ENCODE assay signal across 30 cellular contexts in the genomic region with DNA sequence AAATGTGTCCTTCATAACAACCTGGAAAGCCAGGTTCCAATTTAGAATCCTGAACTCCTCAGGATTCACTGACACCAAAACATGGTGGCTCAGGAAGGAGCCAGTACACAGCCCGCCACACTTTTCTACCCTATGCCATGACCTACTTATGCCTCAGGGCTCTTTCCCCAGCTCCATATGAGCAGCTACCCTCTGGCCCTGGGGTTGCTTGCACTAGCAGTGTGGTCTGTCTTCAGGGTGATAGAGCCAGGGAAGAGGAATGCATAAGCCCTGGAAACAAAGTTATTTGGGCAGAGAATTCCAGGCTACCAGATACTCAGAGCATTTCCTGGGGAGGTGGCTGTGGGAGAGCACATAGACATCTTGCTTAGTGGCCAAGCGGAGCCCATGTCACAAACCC. TPM values are rescaled to one million over a fixed set of nuclear protein-coding genes. Genes with fewer than 3 reads are reported as not detected.
"Had no signal": no experiment of that assay in that cellular context is flagged by ENCODE, and none has a peak within 500 bp of the region (broad histone marks: within the 10 kb centered on the region; RNA-seq: fewer than 3 reads in every experiment).

No MANE protein-coding gene starts in this region.

- H3K36me3 ChIP-seq: MG63, SJCRH30 had no signal

- H3K27me3 Mint-ChIP-seq: activated B cell treated with CpG ODN at 0.5 μM for 24 hours; activated CD4-positive, alpha-beta memory T cell treated with anti-CD3 and anti-CD28 coated beads, Interleukin-2, amount 10 ng/mL, durations not matched to agents 7 days and 5 days; activated CD8-positive, alpha-beta memory T cell treated with anti-CD3 and anti-CD28 coated beads, Interleukin-2, amount 10 ng/mL, durations not matched to agents 7 days and 5 days; activated naive CD4-positive, alpha-beta T cell treated with anti-CD3 and anti-CD28 coated beads, Interleukin-2, amount 10 ng/mL, durations not matched to agents 7 days and 5 days; activated naive CD8-positive, alpha-beta T cell; activated naive CD8-positive, alpha-beta T cell treated with anti-CD3 and anti-CD28 coated beads, Interleukin-2, amount 50 U/mL, for 24 hours had no signal

- DNase-seq: activated B cell treated with CpG ODN at 0.5 μM for 24 hours; activated CD4-positive, alpha-beta memory T cell treated with anti-CD3 and anti-CD28 coated beads, Interleukin-2, amount 10 ng/mL, durations not matched to agents 7 days and 5 days; activated CD4-positive, alpha-beta T cell treated with anti-CD3 and anti-CD28 coated beads for 4 hours; activated CD4-positive, alpha-beta T cell treated with anti-CD3 and anti-CD28 coated beads, Interleukin-2, amount 50 U/mL, for 1 hour; activated CD4-positive, CD25-positive, alpha-beta regulatory T cell treated with anti-CD3 and anti-CD28 coated beads, Interleukin-2, amount 50 U/mL, for 72 hours; activated CD8-positive, alpha-beta memory T cell treated with anti-CD3 and anti-CD28 coated beads for 24 hours; activated CD8-positive, alpha-beta memory T cell treated with anti-CD3 and anti-CD28 coated beads, Interleukin-2, amount 10 ng/mL, durations not matched to agents 7 days and 5 days; activated CD8-positive, alpha-beta memory T cell treated with anti-CD3 and anti-CD28 coated beads, Interleukin-2, amount 50 U/mL, for 48 hours; activated effector memory CD4-positive, alpha-beta T cell treated with Interleukin-2 at 50 U/mL for 16 hours; activated naive CD4-positive, alpha-beta T cell treated with anti-CD3 and anti-CD28 coated beads, Interleukin-2, amount 10 ng/mL, durations not matched to agents 7 days and 5 days; activated naive CD8-positive, alpha-beta T cell treated with anti-CD3 and anti-CD28 coated beads, Interleukin-2, amount 50 U/mL, for 24 hours; activated T-cell treated with anti-CD3 and anti-CD28 coated beads, Interleukin-2, amount 50 U/mL, for 48 hours; anterior cingulate cortex; caudate nucleus; Karpas-422; MG63; NCI-H1092; NCI-H1436 treated with DMSO at 0.1 percent for 48 hours; NCI-H1694 treated with DMSO at 0.1 percent for 48 hours; NCI-H2029; NCI-H345; NCI-H524 treated with DMSO at 0.1 percent for 48 hours; SHP77; SJCRH30 had no signal

- H3K27me3 ChIP-seq: MG63, SJCRH30 had no signal

- H3K4me1 ChIP-seq: SJCRH30 had no signal

- H3K4me3 Mint-ChIP-seq: activated B cell treated with CpG ODN at 0.5 μM for 24 hours; activated CD4-positive, alpha-beta memory T cell treated with anti-CD3 and anti-CD28 coated beads, Interleukin-2, amount 10 ng/mL, durations not matched to agents 7 days and 5 days; activated CD8-positive, alpha-beta memory T cell treated with anti-CD3 and anti-CD28 coated beads, Interleukin-2, amount 10 ng/mL, durations not matched to agents 7 days and 5 days; activated naive CD4-positive, alpha-beta T cell treated with anti-CD3 and anti-CD28 coated beads, Interleukin-2, amount 10 ng/mL, durations not matched to agents 7 days and 5 days; activated naive CD8-positive, alpha-beta T cell; activated naive CD8-positive, alpha-beta T cell treated with anti-CD3 and anti-CD28 coated beads, Interleukin-2, amount 50 U/mL, for 24 hours; brain; T-helper 2 cell treated with Interferon-gamma antibody and Interleukin-4, amounts not matched to agents 5 μg/mL and 100 μg/mL, for 36 hours had no signal

- H3K36me3 Mint-ChIP-seq: brain had no signal

- H3K9me3 Mint-ChIP-seq: activated B cell treated with CpG ODN at 0.5 μM for 24 hours; activated CD4-positive, alpha-beta memory T cell treated with anti-CD3 and anti-CD28 coated beads, Interleukin-2, amount 10 ng/mL, durations not matched to agents 7 days and 5 days; activated naive CD4-positive, alpha-beta T cell treated with anti-CD3 and anti-CD28 coated beads, Interleukin-2, amount 10 ng/mL, durations not matched to agents 7 days and 5 days; activated naive CD8-positive, alpha-beta T cell treated with anti-CD3 and anti-CD28 coated beads, Interleukin-2, amount 50 U/mL, for 24 hours; T-helper 2 cell treated with Interferon-gamma antibody and Interleukin-4, amounts not matched to agents 5 μg/mL and 100 μg/mL, for 36 hours had no signal

- H3K27ac Mint-ChIP-seq: activated B cell treated with CpG ODN at 0.5 μM for 24 hours; activated CD4-positive, alpha-beta memory T cell treated with anti-CD3 and anti-CD28 coated beads, Interleukin-2, amount 10 ng/mL, durations not matched to agents 7 days and 5 days; activated CD8-positive, alpha-beta memory T cell treated with anti-CD3 and anti-CD28 coated beads, Interleukin-2, amount 10 ng/mL, durations not matched to agents 7 days and 5 days; activated naive CD4-positive, alpha-beta T cell treated with anti-CD3 and anti-CD28 coated beads, Interleukin-2, amount 10 ng/mL, durations not matched to agents 7 days and 5 days; activated naive CD8-positive, alpha-beta T cell; activated naive CD8-positive, alpha-beta T cell treated with anti-CD3 and anti-CD28 coated beads, Interleukin-2, amount 50 U/mL, for 24 hours; brain; T-helper 2 cell treated with Interferon-gamma antibody and Interleukin-4, amounts not matched to agents 5 μg/mL and 100 μg/mL, for 36 hours had no signal

- H3K27ac ChIP-seq: SJCRH30, SK-N-MC had no signal

- H3K4me1 Mint-ChIP-seq: activated B cell treated with CpG ODN at 0.5 μM for 24 hours; activated CD4-positive, alpha-beta memory T cell treated with anti-CD3 and anti-CD28 coated beads, Interleukin-2, amount 10 ng/mL, durations not matched to agents 7 days and 5 days; activated CD8-positive, alpha-beta memory T cell treated with anti-CD3 and anti-CD28 coated beads, Interleukin-2, amount 10 ng/mL, durations not matched to agents 7 days and 5 days; brain had no signal

- ATAC-seq: activated CD8-positive, alpha-beta memory T cell treated with anti-CD3 and anti-CD28 coated beads, Interleukin-2, amount 10 ng/mL, durations not matched to agents 7 days and 5 days; activated naive CD8-positive, alpha-beta T cell treated with anti-CD3 and anti-CD28 coated beads, Interleukin-2, amount 50 U/mL, for 24 hours; Panc1 had no signal

- H3K4me3 ChIP-seq: MG63, SJCRH30, SK-N-MC had no signal

RNA-seq across cellular contexts. Expression of a gene that starts 15.0 kb away (rescaled TPM):
- total RNA-seq: activated B cell treated with CpG ODN at 0.5 μM for 24 hours; activated CD4-positive, alpha-beta memory T cell treated with anti-CD3 and anti-CD28 coated beads, Interleukin-2, amount 10 ng/mL, durations not matched to agents 7 days and 5 days; activated CD8-positive, alpha-beta memory T cell treated with anti-CD3 and anti-CD28 coated beads, Interleukin-2, amount 10 ng/mL, durations not matched to agents 7 days and 5 days; SJCRH30; T-helper 1 cell treated with Interleukin-12 subunit alpha and Interleukin-12 subunit beta and Interleukin-4 antibody, amounts not matched to agents 30 ng/mL and 1 ng/mL, for 36 hours had no signal
